1 cellular context compared by ENCODE assay signal in genomic region chrX:31356501-31357263, GRCh38.
TF ChIP-seq lines count a peak whose summit lies in the region.

No MANE protein-coding gene starts in this region.

TF ChIP-seq in HepG2, 621 proteins besides CTCF, POLR2A, EP300 and RAD21 (continued from another document and continues in another):
- TF ChIP-seq ZNF710 (CRISPR knock-in tag; IDR thresholded peaks at IDR 0.05; ENCODE audit: borderline replicate concordance) (peak; percentile 43; the same call in 1 of the 2 replicates), ZSCAN22 (CRISPR knock-in tag; IDR thresholded peaks at IDR 0.05) (no peak), CSRNP1 (CRISPR knock-in tag; IDR thresholded peaks at IDR 0.05) (no peak), YEATS4 (CRISPR knock-in tag; IDR thresholded peaks at IDR 0.05; ENCODE audit: borderline replicate concordance) (no peak), GZF1 (CRISPR knock-in tag; IDR thresholded peaks at IDR 0.05) (no peak), RXRA (CRISPR knock-in tag; IDR thresholded peaks at IDR 0.05) (no peak), NFKB2 (CRISPR knock-in tag; IDR thresholded peaks at IDR 0.05; ENCODE audit: borderline replicate concordance) (no peak), ZNF3 (CRISPR knock-in tag; IDR thresholded peaks at IDR 0.05) (no peak), ZNF225 (CRISPR knock-in tag; IDR thresholded peaks at IDR 0.05) (no peak), MXD3 (CRISPR knock-in tag; IDR thresholded peaks at IDR 0.05) (no peak), FOSL2 (CRISPR knock-in tag; IDR thresholded peaks at IDR 0.05) (peak; percentile 24; the same call in 1 of the 2 replicates), FOXJ3 (CRISPR knock-in tag; IDR thresholded peaks at IDR 0.05; ENCODE audit: borderline replicate concordance) (0 out of 2 replicates have a peak, but pooled peaks have one; percentile 36), ZNF281 (CRISPR knock-in tag; IDR thresholded peaks at IDR 0.05; ENCODE audit: borderline replicate concordance) (no peak), KDM6A (CRISPR knock-in tag; IDR thresholded peaks at IDR 0.05; ENCODE audit: low read depth) (peak; percentile 31; the same call in 1 of the 2 replicates), ISL2 (CRISPR knock-in tag; IDR thresholded peaks at IDR 0.05) (peak; percentile 80; the same call in 1 of the 2 replicates), SNAI1 (CRISPR knock-in tag; IDR thresholded peaks at IDR 0.05; ENCODE audit: borderline replicate concordance) (no peak), RXRB (CRISPR knock-in tag; IDR thresholded peaks at IDR 0.05; ENCODE audit: borderline replicate concordance) (peak; percentile 59; the same call in 1 of the 2 replicates), ATF7 (IDR thresholded peaks at IDR 0.05) (no peak), ATF7 (CRISPR knock-in tag; IDR thresholded peaks at IDR 0.05) (no peak), ZNF7 (CRISPR knock-in tag; IDR thresholded peaks at IDR 0.05) (no peak), KLF9 (CRISPR knock-in tag; IDR thresholded peaks at IDR 0.05; ENCODE audit: low read depth) (no peak), RBM39 (IDR thresholded peaks at IDR 0.05; ENCODE audit: low read depth, low read length, poor library complexity, severe bottlenecking) (no peak), RFXAP (CRISPR knock-in tag; IDR thresholded peaks at IDR 0.05; ENCODE audit: borderline replicate concordance) (no peak), PBX3 (CRISPR knock-in tag; IDR thresholded peaks at IDR 0.05; ENCODE audit: borderline replicate concordance) (no peak), KAT8 (CRISPR knock-in tag; IDR thresholded peaks at IDR 0.05) (0 out of 2 replicates have a peak, but pooled peaks have one; percentile 22), ZNF354B (CRISPR knock-in tag; IDR thresholded peaks at IDR 0.05) (no peak), ZNF235 (CRISPR knock-in tag; IDR thresholded peaks at IDR 0.05; ENCODE audit: borderline replicate concordance) (no peak), CENPBD1 (CRISPR knock-in tag; IDR thresholded peaks at IDR 0.05; ENCODE audit: borderline replicate concordance, low read depth) (no peak), ATM (IDR thresholded peaks at IDR 0.05; ENCODE audit: borderline replicate concordance) (0 out of 2 replicates have a peak, but pooled peaks have one; percentile 57), ZNF253 (CRISPR knock-in tag; IDR thresholded peaks at IDR 0.05; ENCODE audit: borderline replicate concordance) (no peak), HNF4A (CRISPR knock-in tag; IDR thresholded peaks at IDR 0.05) (peak; percentile 81), RBAK (CRISPR knock-in tag; IDR thresholded peaks at IDR 0.05) (no peak), THYN1 (CRISPR knock-in tag; IDR thresholded peaks at IDR 0.05; ENCODE audit: borderline replicate concordance, low read depth) (no peak), POGZ (CRISPR knock-in tag; IDR thresholded peaks at IDR 0.05) (peak; percentile 51; the same call in 1 of the 2 replicates), ZNF276 (CRISPR knock-in tag; IDR thresholded peaks at IDR 0.05; ENCODE audit: low read depth) (no peak), ZNF282 (IDR thresholded peaks at IDR 0.05; ENCODE audit: partially characterized antibody) (no peak), RORA (CRISPR knock-in tag; IDR thresholded peaks at IDR 0.05) (no peak), ONECUT2 (CRISPR knock-in tag; IDR thresholded peaks at IDR 0.05) (peak; percentile 68), STAT5B (CRISPR knock-in tag; IDR thresholded peaks at IDR 0.05) (no peak), GPN1 (CRISPR knock-in tag; IDR thresholded peaks at IDR 0.05; ENCODE audit: borderline replicate concordance) (no peak), ATF1 (CRISPR knock-in tag; IDR thresholded peaks at IDR 0.05) (no peak), ARID5B (CRISPR knock-in tag; IDR thresholded peaks at IDR 0.05) (peak; percentile 84), ZNF432 (CRISPR knock-in tag; IDR thresholded peaks at IDR 0.05; ENCODE audit: borderline replicate concordance) (no peak), PPARG (CRISPR knock-in tag; conservative IDR thresholded peaks at IDR 0.05) (peak; percentile 55; the same call in 1 of the 2 replicates), ELK4 (CRISPR knock-in tag; IDR thresholded peaks at IDR 0.05; ENCODE audit: borderline replicate concordance) (no peak), SP5 (CRISPR knock-in tag; IDR thresholded peaks at IDR 0.05; ENCODE audit: borderline replicate concordance, low read depth) (no peak), SAP130 (CRISPR knock-in tag; IDR thresholded peaks at IDR 0.05; ENCODE audit: low read depth) (peak; percentile 44), ZKSCAN8 (CRISPR knock-in tag; IDR thresholded peaks at IDR 0.05; ENCODE audit: borderline replicate concordance) (no peak), NR2F6 (IDR thresholded peaks at IDR 0.05) (peak; percentile 63), NR2F6 (CRISPR knock-in tag; IDR thresholded peaks at IDR 0.05) (peak; percentile 45; the same call in 1 of the 2 replicates), ZNF776 (CRISPR knock-in tag; IDR thresholded peaks at IDR 0.05) (no peak), ZKSCAN1 (IDR thresholded peaks at IDR 0.05; ENCODE audit: low read length) (no peak), CCDC6 (CRISPR knock-in tag; IDR thresholded peaks at IDR 0.05) (no peak), ZMYM2 (CRISPR knock-in tag; IDR thresholded peaks at IDR 0.05) (no peak), MAFG (CRISPR knock-in tag; IDR thresholded peaks at IDR 0.05) (no peak), CBX5 (CRISPR knock-in tag; IDR thresholded peaks at IDR 0.05; ENCODE audit: borderline replicate concordance) (no peak), ZNF264 (CRISPR knock-in tag; IDR thresholded peaks at IDR 0.05) (no peak), THAP8 (CRISPR knock-in tag; IDR thresholded peaks at IDR 0.05; ENCODE audit: borderline replicate concordance) (no peak)
